ENCODE assay signal across 18 cellular contexts in genomic region chr2:7026740-7027139, GRCh38.
DNase-seq lines count a peak whose midpoint lies in the region; ATAC-seq and TF ChIP-seq lines count a peak whose summit lies in the region.
"Had no signal": no experiment of that assay in that cellular context is flagged by ENCODE, and none has a peak within 500 bp of the region (broad histone marks: within the 10 kb centered on the region; RNA-seq: fewer than 3 reads in every experiment).

No MANE protein-coding gene starts in this region.

- H3K4me1 ChIP-seq in hepatocyte (ENCODE audit: insufficient read depth) (peaks cover 23% of the 10 kb centered on the region), gastrocnemius medialis (peaks cover 39 to 41% of the 10 kb centered on the region in 2 donors)
- H3K4me1 ChIP-seq: ascending aorta had no signal

- peak in 1 of 2 donors; percentile 15 for ATAC-seq in gastrocnemius medialis
- ATAC-seq in HG02981 (IDR thresholded peaks at IDR 0.05; ENCODE audit: unreplicated experiment), result no peak
- ATAC-seq in GM18517 (IDR thresholded peaks at IDR 0.05; ENCODE audit: unreplicated experiment), result no peak
- ATAC-seq: activated T-cell treated with anti-CD3 and anti-CD28 coated beads, Interleukin-2, amount 50 U/mL, for 72 hours; natural killer cell; Panc1; stimulated activated naive CD8-positive, alpha-beta T cell treated with anti-CD3 and anti-CD28 coated beads, Interleukin-15, amount 100 ng/mL, for 72 hours had no signal

- in situ Hi-C loops in gastrocnemius medialis (cut with MboI; ENCODE audit: low sequenced_read_pairs in 4 of 4), result loop anchor here in 1 of 4 donors (5.0 kb wide), 1 partner anchor 114 kb away; no protein-coding TSS in a partner anchor

- WGBS in hepatocyte (ENCODE audit: low lambda C conversion rate, missing lambda C conversion rate), result 67% methylated on average over 8 of the region's 8 CpGs

- H3K9me3 ChIP-seq in hepatocyte (ENCODE audit: low read depth) (no peaks in the 10 kb centered on the region), gastrocnemius medialis (no peaks in the 10 kb centered on the region)
- H3K9me3 ChIP-seq: ascending aorta had no signal

- H2AFZ ChIP-seq in hepatocyte, result no peak overlapping the region

- TF ChIP-seq POLR2A in gastrocnemius medialis (IDR thresholded peaks at IDR 0.05), result no peak

- H3K36me3 ChIP-seq in hepatocyte (replicated peaks; ENCODE audit: insufficient read depth, low read depth) (no peaks in the 10 kb centered on the region), gastrocnemius medialis (no peaks in the 10 kb centered on the region)

- H3K9me2 ChIP-seq in hepatocyte (replicated peaks; ENCODE audit: insufficient read depth), result no peaks in the 10 kb centered on the region

- H3K4me3 ChIP-seq in hepatocyte, result no peak overlapping the region
- no peak overlapping the region for H3K4me3 ChIP-seq in gastrocnemius medialis
- H3K4me3 ChIP-seq: ascending aorta had no signal

- no peak for TF ChIP-seq CTCF in hepatocyte (IDR thresholded peaks at IDR 0.05; ENCODE audit: poor library complexity)
- no peak for TF ChIP-seq CTCF in gastrocnemius medialis (IDR thresholded peaks at IDR 0.05 in 4 of 5, conservative IDR thresholded peaks at IDR 0.05 in 1 of 5)

- peak; percentile 56 to 96 (median 88) for DNase-seq in NCI-H1417 (lab: John Stamatoyannopoulos, UW)
- DNase-seq in NCI-H1417 treated with DMSO at 0.1 percent for 48 hours (lab: John Stamatoyannopoulos, UW), result no peak
- DNase-seq in NOMO-1 treated with dmso at 0.1 percent for 144 hours (lab: John Stamatoyannopoulos, UW; ENCODE audit: unreplicated experiment), result peak; percentile 37
- no peak for DNase-seq in hepatocyte (ENCODE audit: low spot score)
- DNase-seq in gastrocnemius medialis, result no peak
- no peak for DNase-seq in NCI-H446 treated with DMSO at 0.1 percent for 48 hours (lab: John Stamatoyannopoulos, UW)
- DNase-seq: activated T-cell treated with anti-CD3 and anti-CD28 coated beads, Interleukin-2, amount 50 U/mL, for 72 hours; CD4-positive, CD25-positive, alpha-beta regulatory T cell; foreskin melanocyte; H7; natural killer cell; NCI-H2171 treated with DMSO at 0.1 percent for 48 hours; stimulated activated naive CD8-positive, alpha-beta T cell treated with anti-CD3 and anti-CD28 coated beads, Interleukin-15, amount 100 ng/mL, for 72 hours had no signal

- intact Hi-C loops in gastrocnemius medialis (cut with DNase I; ENCODE audit: low total_unique reads), result no loop called here

- peak overlapping the region; percentile 54 for H3K27ac ChIP-seq in hepatocyte
- H3K27ac ChIP-seq in gastrocnemius medialis, result peak overlapping the region; percentile 18 to 46 (median 44)
- H3K27ac ChIP-seq: 22Rv1, ascending aorta had no signal

- H4K20me1 ChIP-seq in hepatocyte (ENCODE audit: insufficient read depth, poor library complexity, severe bottlenecking), result no peaks in the 10 kb centered on the region

- H3K4me2 ChIP-seq in hepatocyte, result no peak overlapping the region

- H3K79me2 ChIP-seq in hepatocyte, result no peaks in the 10 kb centered on the region

- H3K27me3 ChIP-seq in hepatocyte, result no peaks in the 10 kb centered on the region
- H3K27me3 ChIP-seq in gastrocnemius medialis, result no peaks in the 10 kb centered on the region
- H3K27me3 ChIP-seq: ascending aorta had no signal

Comparison
In these comparisons a context has a peak if more than half of its experiments do, and no peak if none do; other contexts are left out.
1. DNase-seq: peak in NCI-H1417 (3 of 3) and NOMO-1 treated with dmso at 0.1 percent for 144 hours (single experiment); none in NCI-H1417 treated with DMSO at 0.1 percent for 48 hours (single experiment), hepatocyte (single experiment), gastrocnemius medialis (0 of 2) and NCI-H446 treated with DMSO at 0.1 percent for 48 hours (single experiment).